34 cellular contexts compared by ENCODE assay signal in genomic region chr17:55680983-55681382, GRCh38. TPM values are rescaled to one million over a fixed set of nuclear protein-coding genes. Genes with fewer than 3 reads are reported as not detected.
"Had no signal": no experiment of that assay in that cellular context is flagged by ENCODE, and none has a peak within 500 bp of the region (broad histone marks: within the 10 kb centered on the region; RNA-seq: fewer than 3 reads in every experiment).

No MANE protein-coding gene starts in this region.

- H3K27ac Mint-ChIP-seq: T-cell had no signal

- ATAC-seq: Panc1, Right ventricle myocardium inferior, SK-N-SH treated with all-trans-retinoic acid at 6 μM for 48 hours, T-cell had no signal

- H3K4me2 ChIP-seq: PC-9 had no signal

- H2AFZ ChIP-seq: PC-9 had no signal

- H3K4me3 Mint-ChIP-seq: T-cell had no signal

- DNase-seq: MG63, NCI-H1048, NCI-H1092 treated with DMSO at 0.1 percent for 48 hours, NCI-H1105 treated with DMSO at 0.1 percent for 48 hours, NCI-H1417, NCI-H1436, NCI-H146, NCI-H1694, NCI-H187, NCI-H1930, NCI-H2029 treated with DMSO at 0.1 percent for 48 hours, NCI-H2081 treated with DMSO at 0.1 percent for 48 hours, NCI-H2107, NCI-H2171, NCI-H226, NCI-H446 treated with DMSO at 0.1 percent for 48 hours, NCI-H510A, NCI-H524, NCI-H526, NCI-H69, NCI-H748 treated with DMSO at 0.1 percent for 48 hours, NCI-H82, PC-9, SHP77, SIG-M5, SJCRH30, T-cell had no signal

- H3K36me3 ChIP-seq: MG63, SJCRH30 had no signal

- H3K4me3 ChIP-seq: MG63, PC-9, SJCRH30, SK-N-MC had no signal

- FAIRE-seq: RCC 7860 had no signal

- H3K9me3 Mint-ChIP-seq: T-cell had no signal

- H3K27me3 ChIP-seq: MG63, SJCRH30 had no signal

- H3K9me3 ChIP-seq: MG63, SJCRH30 had no signal

- H3K4me1 ChIP-seq: SJCRH30 had no signal

- H3K36me3 Mint-ChIP-seq: T-cell had no signal

- H3K27ac ChIP-seq: PC-9, RWPE1, SJCRH30, SK-N-MC had no signal

- H3K4me1 Mint-ChIP-seq: T-cell had no signal

RNA-seq across cellular contexts. Expression of gene TMEM100, which starts 41.7 kb away (rescaled TPM):
- total RNA-seq: PC-9; T-helper 1 cell treated with Interleukin-12 subunit alpha and Interleukin-12 subunit beta and Interleukin-4 antibody, amounts not matched to agents 30 ng/mL and 1 ng/mL, for 36 hours had no signal
